ENCODE assay signal across 8 cellular contexts in the genomic region with DNA sequence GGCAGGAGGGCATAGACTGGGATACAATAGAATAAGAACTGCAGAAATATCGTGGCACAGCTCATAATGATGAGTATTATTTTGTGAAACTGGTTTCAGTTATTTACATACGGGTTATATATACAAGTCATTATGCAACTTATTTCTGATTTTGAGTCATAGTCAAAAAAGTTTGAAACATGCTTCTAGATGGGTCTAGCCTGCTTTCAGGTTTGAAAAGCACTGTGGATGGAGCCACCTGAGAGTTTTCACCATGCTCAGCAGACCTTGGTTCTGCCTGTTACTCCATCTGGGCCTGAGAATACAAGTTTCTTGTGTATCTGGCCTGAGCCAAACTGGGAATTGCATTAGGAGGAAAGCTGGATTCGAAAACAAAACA. TPM values are rescaled to one million over a fixed set of nuclear protein-coding genes. Genes with fewer than 3 reads are reported as not detected.
DNase-seq lines count a peak whose midpoint lies in the region; ATAC-seq and TF ChIP-seq lines count a peak whose summit lies in the region.

No MANE protein-coding gene starts in this region.

- peaks cover 74% of the 10 kb centered on the region for H3K4me1 Mint-ChIP-seq in T-helper 1 cell treated with Interleukin-12 subunit alpha and Interleukin-12 subunit beta and Interleukin-4 antibody, amounts not matched to agents 30 μg/mL and 1 μg/mL, for 36 hours (ENCODE audit: low read depth)

- TF ChIP-seq CTCF in foreskin fibroblast (IDR thresholded peaks at IDR 0.05; ENCODE audit: low read depth, low read length): no peak

- peaks cover 79% of the 10 kb centered on the region for H3K36me3 Mint-ChIP-seq in T-helper 1 cell treated with Interleukin-12 subunit alpha and Interleukin-12 subunit beta and Interleukin-4 antibody, amounts not matched to agents 30 μg/mL and 1 μg/mL, for 36 hours (ENCODE audit: low read depth)

- peak; percentile 31 for DNase-seq in CD1c-positive myeloid dendritic cell (ENCODE audit: extremely low spot score)
- no peak for DNase-seq in amygdala (lab: John Stamatoyannopoulos, UW)
- no peak for DNase-seq in dermis blood vessel endothelial cell
- DNase-seq in pons (ENCODE audit: low spot score): no peak
- DNase-seq in foreskin fibroblast: no peak

- no peak overlapping the region for H3K4me3 ChIP-seq in foreskin fibroblast (ENCODE audit: low read depth in 1 of 2, low read length in 2 of 2)

- H3K27me3 Mint-ChIP-seq in T-helper 1 cell treated with Interleukin-12 subunit alpha and Interleukin-12 subunit beta and Interleukin-4 antibody, amounts not matched to agents 30 μg/mL and 1 μg/mL, for 36 hours (ENCODE audit: low read depth): no peaks in the 10 kb centered on the region

- ATAC-seq in GM19025 (IDR thresholded peaks at IDR 0.05; ENCODE audit: low read depth, unreplicated experiment) (peak; percentile 69), HG02852 (IDR thresholded peaks at IDR 0.05; ENCODE audit: unreplicated experiment) (peak; percentile 73)

- peak overlapping the region; percentile 73 for H3K27ac Mint-ChIP-seq in T-helper 1 cell treated with Interleukin-12 subunit alpha and Interleukin-12 subunit beta and Interleukin-4 antibody, amounts not matched to agents 30 μg/mL and 1 μg/mL, for 36 hours

- peaks cover under 1% of the 10 kb centered on the region for H3K9me3 Mint-ChIP-seq in T-helper 1 cell treated with Interleukin-12 subunit alpha and Interleukin-12 subunit beta and Interleukin-4 antibody, amounts not matched to agents 30 μg/mL and 1 μg/mL, for 36 hours

- H3K4me3 Mint-ChIP-seq in T-helper 1 cell treated with Interleukin-12 subunit alpha and Interleukin-12 subunit beta and Interleukin-4 antibody, amounts not matched to agents 30 μg/mL and 1 μg/mL, for 36 hours: no peak overlapping the region

RNA-seq across cellular contexts. Expression of a gene that starts 12.0 kb away (rescaled TPM):
- 0.09 TPM in 1 of 2 replicates, not detected in the other for total RNA-seq in dermis blood vessel endothelial cell
